1 cellular context compared by ENCODE assay signal in the genomic region with DNA sequence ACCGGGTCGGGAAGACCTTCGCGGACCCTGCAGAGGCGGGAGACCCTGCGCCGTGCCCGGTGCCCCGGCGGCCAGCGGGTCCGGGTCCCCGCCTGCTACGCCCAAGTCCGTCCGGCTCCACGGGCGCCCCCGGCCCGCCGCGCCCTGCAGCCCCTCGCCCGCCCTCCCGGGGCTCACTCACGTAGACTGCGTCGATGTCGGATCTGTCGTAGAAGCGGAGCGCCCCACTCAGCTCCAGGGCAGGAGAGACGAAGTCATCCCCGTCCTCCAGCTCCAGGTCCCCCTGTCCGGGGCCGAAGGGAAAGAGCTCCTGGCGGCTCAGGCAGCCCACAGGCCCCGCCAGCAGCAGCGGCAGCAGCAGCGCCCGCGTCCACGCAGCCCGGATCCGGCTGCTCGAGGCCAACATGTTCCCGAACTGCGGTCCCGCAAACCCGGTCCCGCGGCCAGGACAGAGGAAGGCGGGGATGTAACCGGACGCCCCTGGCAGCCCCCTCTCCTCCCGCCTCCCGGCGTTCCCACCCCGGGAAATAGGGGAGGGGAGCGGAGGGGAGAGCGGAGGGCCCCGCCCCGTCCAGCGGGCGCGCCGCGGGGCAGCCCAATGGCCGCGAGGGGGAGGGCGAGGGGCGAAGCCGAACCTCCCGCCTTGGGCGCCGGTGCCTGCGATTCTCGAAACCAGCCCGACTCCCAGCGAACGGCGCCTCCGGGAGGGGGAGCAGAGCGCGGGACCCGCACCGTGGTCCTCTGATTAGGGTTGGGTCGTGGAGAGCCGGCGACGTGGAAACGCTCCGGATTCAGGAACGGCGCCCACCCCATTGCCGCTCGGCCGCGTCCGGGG.
A peak's percentile ranks its signal among the peaks of the same experiment; 100 is the strongest.
TF ChIP-seq lines count a peak whose summit lies in the region.

TSS of gene NID1 (minus strand) at position 417 of the 835 bp plus-strand sequence. CDS start at position 406, 11 bp downstream.

TF ChIP-seq in HepG2, 621 proteins besides CTCF, POLR2A, EP300 and RAD21 (continued from another document and continues in another):
- TF ChIP-seq, protein P1, sequence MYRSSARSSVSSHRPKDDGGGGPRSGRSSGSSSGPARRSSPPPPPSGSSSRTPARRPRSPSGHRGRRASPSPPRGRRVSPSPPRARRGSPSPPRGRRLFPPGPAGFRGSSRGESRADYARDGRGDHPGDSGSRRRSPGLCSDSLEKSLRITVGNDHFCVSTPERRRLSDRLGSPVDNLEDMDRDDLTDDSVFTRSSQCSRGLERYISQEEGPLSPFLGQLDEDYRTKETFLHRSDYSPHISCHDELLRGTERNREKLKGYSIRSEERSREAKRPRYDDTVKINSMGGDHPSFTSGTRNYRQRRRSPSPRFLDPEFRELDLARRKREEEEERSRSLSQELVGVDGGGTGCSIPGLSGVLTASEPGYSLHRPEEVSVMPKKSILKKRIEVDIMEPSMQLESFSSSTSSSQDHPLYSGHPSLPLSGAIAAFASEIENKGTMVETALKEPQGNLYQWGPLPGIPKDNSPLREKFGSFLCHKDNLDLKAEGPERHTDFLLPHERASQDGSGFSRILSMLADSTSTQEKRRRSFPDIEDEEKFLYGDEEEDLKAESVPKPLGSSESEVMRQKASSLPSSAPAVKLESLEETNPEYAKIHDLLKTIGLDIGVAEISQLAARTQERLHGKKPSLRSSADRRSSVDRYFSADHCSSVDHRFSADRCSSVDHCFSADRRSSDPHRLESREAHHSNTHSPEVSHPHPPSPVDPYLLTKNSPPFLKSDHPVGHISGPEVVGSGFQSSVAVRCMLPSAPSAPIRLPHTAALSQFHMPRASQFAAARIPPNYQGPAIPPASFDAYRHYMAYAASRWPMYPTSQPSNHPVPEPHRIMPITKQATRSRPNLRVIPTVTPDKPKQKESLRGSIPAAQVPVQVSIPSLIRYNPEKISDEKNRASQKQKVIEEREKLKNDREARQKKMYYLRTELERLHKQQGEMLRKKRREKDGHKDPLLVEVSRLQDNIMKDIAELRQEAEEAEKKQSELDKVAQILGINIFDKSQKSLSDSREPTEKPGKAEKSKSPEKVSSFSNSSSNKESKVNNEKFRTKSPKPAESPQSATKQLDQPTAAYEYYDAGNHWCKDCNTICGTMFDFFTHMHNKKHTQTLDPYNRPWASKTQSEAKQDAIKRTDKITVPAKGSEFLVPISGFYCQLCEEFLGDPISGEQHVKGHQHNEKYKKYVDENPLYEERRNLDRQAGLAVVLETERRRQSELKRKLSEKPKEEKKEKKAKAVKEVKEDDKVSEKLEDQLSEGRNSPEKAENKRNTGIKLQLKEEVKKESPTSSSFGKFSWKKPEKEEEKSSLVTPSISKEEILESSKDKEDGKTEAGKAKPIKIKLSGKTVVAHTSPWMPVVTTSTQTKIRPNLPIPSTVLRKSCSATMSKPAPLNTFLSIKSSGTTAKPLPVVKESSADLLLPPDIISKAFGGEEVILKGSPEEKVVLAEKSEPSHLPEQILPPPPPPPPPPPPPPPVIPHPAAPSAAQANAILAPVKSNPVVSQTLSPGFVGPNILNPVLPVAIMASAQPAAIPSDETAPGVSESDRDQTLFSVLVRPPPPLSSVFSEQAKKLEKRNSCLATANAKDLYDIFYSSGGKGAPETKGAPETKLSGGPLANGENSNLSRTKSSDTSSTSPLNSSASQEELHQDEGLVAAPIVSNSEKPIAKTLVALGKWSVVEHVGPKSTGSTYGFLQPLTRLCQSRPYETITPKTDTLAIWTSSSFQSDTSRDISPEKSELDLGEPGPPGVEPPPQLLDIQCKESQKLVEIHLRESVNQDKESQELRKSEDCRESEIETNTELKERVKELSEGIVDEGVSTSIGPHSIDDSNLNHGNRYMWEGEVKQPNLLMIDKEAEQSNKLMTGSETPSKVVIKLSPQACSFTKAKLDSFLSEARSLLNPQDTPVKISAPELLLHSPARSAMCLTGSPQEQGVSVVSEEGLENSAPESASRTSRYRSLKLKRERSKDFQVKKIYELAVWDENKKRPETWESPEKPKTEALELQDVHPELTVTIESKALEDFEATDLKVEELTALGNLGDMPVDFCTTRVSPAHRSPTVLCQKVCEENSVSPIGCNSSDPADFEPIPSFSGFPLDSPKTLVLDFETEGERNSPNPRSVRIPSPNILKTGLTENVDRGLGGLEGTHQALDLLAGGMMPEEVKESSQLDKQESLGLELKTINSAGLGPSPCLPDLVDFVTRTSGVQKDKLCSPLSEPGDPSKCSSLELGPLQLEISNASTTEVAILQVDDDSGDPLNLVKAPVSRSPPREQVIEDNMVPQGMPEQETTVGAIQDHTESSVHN (CRISPR knock-in tag; IDR thresholded peaks at IDR 0.05): no peak
- TF ChIP-seq KAT2B (IDR thresholded peaks at IDR 0.05; ENCODE audit: borderline replicate concordance, low read depth, low read length) (no peak), SIX4 (CRISPR knock-in tag; IDR thresholded peaks at IDR 0.05) (peak; percentile 96), SALL2 (CRISPR knock-in tag; IDR thresholded peaks at IDR 0.05) (peak; percentile 36; the same call in 1 of the 2 replicates), ZFP82 (CRISPR knock-in tag; IDR thresholded peaks at IDR 0.05; ENCODE audit: borderline replicate concordance) (peak; percentile 42; the same call in 1 of the 2 replicates), ZFP62 (CRISPR knock-in tag; IDR thresholded peaks at IDR 0.05) (no peak), ZNF567 (CRISPR knock-in tag; IDR thresholded peaks at IDR 0.05; ENCODE audit: borderline replicate concordance) (no peak), YY1 (IDR thresholded peaks at IDR 0.05; ENCODE audit: insufficient read depth, insufficient replicate concordance, low read depth, low read length) (peak; percentile 80), TAF15 (IDR thresholded peaks at IDR 0.05; ENCODE audit: low read depth, low read length, poor library complexity, severe bottlenecking) (no peak), HES4 (CRISPR knock-in tag; IDR thresholded peaks at IDR 0.05; ENCODE audit: borderline replicate concordance) (no peak; the same call in 1 of the 2 replicates), BATF2 (CRISPR knock-in tag; IDR thresholded peaks at IDR 0.05) (0 out of 2 replicates have a peak, but pooled peaks have one; percentile 34), ZNF101 (CRISPR knock-in tag; IDR thresholded peaks at IDR 0.05; ENCODE audit: borderline replicate concordance, low read depth) (no peak), FOSL1 (CRISPR knock-in tag; IDR thresholded peaks at IDR 0.05; ENCODE audit: borderline replicate concordance) (peak; percentile 41; the same call in 1 of the 2 replicates), DMTF1 (CRISPR knock-in tag; IDR thresholded peaks at IDR 0.05) (no peak), GMEB2 (CRISPR knock-in tag; IDR thresholded peaks at IDR 0.05; ENCODE audit: low read depth) (no peak), REPIN1 (CRISPR knock-in tag; IDR thresholded peaks at IDR 0.05; ENCODE audit: borderline replicate concordance, low read depth) (peak; percentile 78; the same call in 1 of the 2 replicates), ZNF407 (CRISPR knock-in tag; IDR thresholded peaks at IDR 0.05; ENCODE audit: not compliant biosample characterization) (peak; percentile 50), RBM22 (optimal IDR thresholded peaks at IDR 0.05; ENCODE audit: low read length) (no peak), EED (CRISPR knock-in tag; IDR thresholded peaks at IDR 0.05) (peak; percentile 49; the same call in 1 of the 2 replicates), RNF2 (conservative IDR thresholded peaks at IDR 0.05; ENCODE audit: low read depth) (no peak; the same call in 1 of the 2 replicates), IRF1 (CRISPR knock-in tag; IDR thresholded peaks at IDR 0.05; ENCODE audit: low read depth) (no peak)
- TF ChIP-seq, protein P2, sequence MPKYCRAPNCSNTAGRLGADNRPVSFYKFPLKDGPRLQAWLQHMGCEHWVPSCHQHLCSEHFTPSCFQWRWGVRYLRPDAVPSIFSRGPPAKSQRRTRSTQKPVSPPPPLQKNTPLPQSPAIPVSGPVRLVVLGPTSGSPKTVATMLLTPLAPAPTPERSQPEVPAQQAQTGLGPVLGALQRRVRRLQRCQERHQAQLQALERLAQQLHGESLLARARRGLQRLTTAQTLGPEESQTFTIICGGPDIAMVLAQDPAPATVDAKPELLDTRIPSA (CRISPR knock-in tag; IDR thresholded peaks at IDR 0.05; ENCODE audit: borderline replicate concordance): peak; percentile 80; the same call in 1 of the 2 replicates
- TF ChIP-seq, protein P3, sequence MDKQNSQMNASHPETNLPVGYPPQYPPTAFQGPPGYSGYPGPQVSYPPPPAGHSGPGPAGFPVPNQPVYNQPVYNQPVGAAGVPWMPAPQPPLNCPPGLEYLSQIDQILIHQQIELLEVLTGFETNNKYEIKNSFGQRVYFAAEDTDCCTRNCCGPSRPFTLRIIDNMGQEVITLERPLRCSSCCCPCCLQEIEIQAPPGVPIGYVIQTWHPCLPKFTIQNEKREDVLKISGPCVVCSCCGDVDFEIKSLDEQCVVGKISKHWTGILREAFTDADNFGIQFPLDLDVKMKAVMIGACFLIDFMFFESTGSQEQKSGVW (CRISPR knock-in tag; IDR thresholded peaks at IDR 0.05; ENCODE audit: borderline replicate concordance): no peak
